Comparison of ENCODE assay signal across 18 cellular contexts in genomic region chr7:71868797-71869196, GRCh38.
DNase-seq lines count a peak whose midpoint lies in the region; ATAC-seq and TF ChIP-seq lines count a peak whose summit lies in the region.
"Had no signal": no experiment of that assay in that cellular context is flagged by ENCODE, and none has a peak within 500 bp of the region (broad histone marks: within the 10 kb centered on the region; RNA-seq: fewer than 3 reads in every experiment).

No MANE protein-coding gene starts in this region.

- DNase-seq in DMS 273 (lab: John Stamatoyannopoulos, UW; ENCODE audit: unreplicated experiment) = peak; percentile 14
- DNase-seq in DMS 273 treated with DMSO at 0.1 percent for 48 hours (lab: John Stamatoyannopoulos, UW) = no peak
- DNase-seq in NCI-H2029 (lab: John Stamatoyannopoulos, UW) = peak; percentile 36
- peak; percentile 12 for DNase-seq in mammary epithelial cell
- DNase-seq in osteoblast (ENCODE audit: insufficient read length, low spot score, missing footprints) = peak; percentile 76
- DNase-seq in 8988T = no peak
- no peak for DNase-seq in stimulated activated naive B cell treated with anti-CD40 and anti-IgM and Interleukin-4, amounts not matched to agents 10 μg/mL and 1 μg/mL and 100 μg/mL, for 72 hours
- DNase-seq: activated CD4-positive, alpha-beta T cell treated with anti-CD3 and anti-CD28 coated beads, Interleukin-2, amount 50 U/mL, for 1 hour; activated naive CD4-positive, alpha-beta T cell treated with anti-CD3 and anti-CD28 coated beads, Interleukin-2, amount 50 U/mL, for 16 hours; dermis blood vessel endothelial cell; GF-D8; NCI-H345; stimulated activated CD4-positive, alpha-beta T cell treated with anti-CD3 and anti-CD28 coated beads, Interleukin-2, amount 100 ng/mL, for 24 hours; stimulated activated naive CD8-positive, alpha-beta T cell treated with anti-CD3 and anti-CD28 coated beads, Interleukin-15, Interleukin-2, amounts not matched to agents 100 U/mL and 50 U/mL, for 24 hours had no signal

- no peaks in the 10 kb centered on the region for H4K20me1 ChIP-seq in mammary epithelial cell (ENCODE audit: insufficient read depth, low read length)
- H4K20me1 ChIP-seq in osteoblast (ENCODE audit: insufficient read depth, low read length) = no peaks in the 10 kb centered on the region

- no peaks in the 10 kb centered on the region for H3K4me1 Mint-ChIP-seq in stimulated activated naive B cell treated with anti-CD40 and anti-IgM and Interleukin-4, amounts not matched to agents 10 μg/mL and 1 μg/mL and 100 μg/mL, for 72 hours

- H2AFZ ChIP-seq in mammary epithelial cell (ENCODE audit: low read depth, low read length) (no peak overlapping the region), osteoblast (ENCODE audit: low read length) (peak overlapping the region; percentile 88)
- H2AFZ ChIP-seq: parathyroid adenoma had no signal

- H3K4me3 ChIP-seq in mammary epithelial cell (replicated peaks in 1 of 3; ENCODE audit: insufficient read depth in 1 of 3, low read depth in 2 of 3, low read length in 3 of 3) (no peak overlapping the region), osteoblast (ENCODE audit: insufficient read depth, low read length) (no peak overlapping the region)
- H3K4me3 ChIP-seq: lung had no signal

- WGBS in mammary epithelial cell (ENCODE audit: low coverage, missing lambda C conversion rate) = 100% methylated on average over 1 of the region's 1 CpG

- no peak overlapping the region for H3K9ac ChIP-seq in mammary epithelial cell (ENCODE audit: insufficient read depth, low read length)
- H3K9ac ChIP-seq: parathyroid adenoma had no signal

- intact Hi-C loops in mammary epithelial cell (cut with micrococcal nuclease) = no loop called here

- no peak overlapping the region for H3K4me2 ChIP-seq in mammary epithelial cell (ENCODE audit: insufficient read depth, low read depth, low read length)
- H3K4me2 ChIP-seq in osteoblast (ENCODE audit: insufficient read depth, low read length) = peak overlapping the region; percentile 44

- in situ Hi-C loops in mammary epithelial cell (cut with MboI; ENCODE audit: low sequenced_read_pairs in 2 of 2) = no loop called here

- TF ChIP-seq CTCF in mammary epithelial cell (conservative IDR thresholded peaks at IDR 0.05 in 1 of 2, IDR thresholded peaks at IDR 0.05 in 1 of 2; ENCODE audit: extremely low read depth in 1 of 2, insufficient read depth in 1 of 2, low read depth in 1 of 2, low read length in 2 of 2) (no peak), osteoblast (IDR thresholded peaks at IDR 0.05; ENCODE audit: extremely low read depth, low read depth, low read length) (no peak)

- CTCF ChIA-PET in mammary epithelial cell (lab: Charles Lee; ENCODE audit: low non-redundant PET) = no interaction called here

- dilution Hi-C loops in mammary epithelial cell (cut with HindIII; ENCODE audit: low sequenced_read_pairs) = no loop called here

- H3K4me1 ChIP-seq in mammary epithelial cell (ENCODE audit: insufficient read depth, low read length) = no peaks in the 10 kb centered on the region
- no peaks in the 10 kb centered on the region for H3K4me1 ChIP-seq in osteoblast (ENCODE audit: insufficient read depth, low read length)
- H3K4me1 ChIP-seq: parathyroid adenoma had no signal

- H3K9me3 ChIP-seq in mammary epithelial cell (replicated peaks; ENCODE audit: insufficient read depth, low read length) = peaks cover 15% of the 10 kb centered on the region
- no peaks in the 10 kb centered on the region for H3K9me3 ChIP-seq in osteoblast (ENCODE audit: low read depth, low read length)

- no peaks in the 10 kb centered on the region for H3K27me3 Mint-ChIP-seq in stimulated activated naive B cell treated with anti-CD40 and anti-IgM and Interleukin-4, amounts not matched to agents 10 μg/mL and 1 μg/mL and 100 μg/mL, for 72 hours

- H3K36me3 Mint-ChIP-seq in stimulated activated naive B cell treated with anti-CD40 and anti-IgM and Interleukin-4, amounts not matched to agents 10 μg/mL and 1 μg/mL and 100 μg/mL, for 72 hours = no peaks in the 10 kb centered on the region

- no peak for ATAC-seq in stimulated activated naive B cell treated with anti-CD40 and anti-IgM and Interleukin-4, amounts not matched to agents 10 μg/mL and 1 μg/mL and 100 μg/mL, for 72 hours (replicated peaks)
- no peak for ATAC-seq in HG03139 (IDR thresholded peaks at IDR 0.05; ENCODE audit: unreplicated experiment)
- ATAC-seq: stimulated activated naive CD8-positive, alpha-beta T cell treated with anti-CD3 and anti-CD28 coated beads, Interleukin-15, Interleukin-2, amounts not matched to agents 100 U/mL and 50 U/mL, for 24 hours had no signal

- H3K36me3 ChIP-seq in mammary epithelial cell (ENCODE audit: insufficient read depth, low read length) = no peaks in the 10 kb centered on the region
- H3K36me3 ChIP-seq in osteoblast (ENCODE audit: insufficient read depth, low read length) = no peaks in the 10 kb centered on the region

- H3K27ac ChIP-seq in mammary epithelial cell (ENCODE audit: insufficient read depth, low read depth, low read length) (no peak overlapping the region), osteoblast (ENCODE audit: low read depth, low read length) (no peak overlapping the region)
- H3K27ac ChIP-seq: 22Rv1, parathyroid adenoma had no signal

- no peak overlapping the region for H3K4me3 Mint-ChIP-seq in stimulated activated naive B cell treated with anti-CD40 and anti-IgM and Interleukin-4, amounts not matched to agents 10 μg/mL and 1 μg/mL and 100 μg/mL, for 72 hours

- peaks cover 1 to 7% of the 10 kb centered on the region in 2 donors for H3K9me3 Mint-ChIP-seq in stimulated activated naive B cell treated with anti-CD40 and anti-IgM and Interleukin-4, amounts not matched to agents 10 μg/mL and 1 μg/mL and 100 μg/mL, for 72 hours

- H3K27ac Mint-ChIP-seq in stimulated activated naive B cell treated with anti-CD40 and anti-IgM and Interleukin-4, amounts not matched to agents 10 μg/mL and 1 μg/mL and 100 μg/mL, for 72 hours = no peak overlapping the region

- BruUV-seq in mammary epithelial cell (replicated peaks; lab: Mats Ljungman, UMichigan) = no TSS peak

- H3K27me3 ChIP-seq in mammary epithelial cell (ENCODE audit: insufficient read depth, low read length) = no peaks in the 10 kb centered on the region
- no peaks in the 10 kb centered on the region for H3K27me3 ChIP-seq in osteoblast (ENCODE audit: insufficient read depth, low read length)

- no peaks in the 10 kb centered on the region for H3K79me2 ChIP-seq in mammary epithelial cell (ENCODE audit: insufficient read depth, low read length)
- no peaks in the 10 kb centered on the region for H3K79me2 ChIP-seq in osteoblast (ENCODE audit: insufficient read depth, low read length)
- H3K79me2 ChIP-seq: parathyroid adenoma had no signal

Comparison
In these comparisons a context has a peak if more than half of its experiments do, and no peak if none do; other contexts are left out.
1. DNase-seq: peak in DMS 273 (single experiment), NCI-H2029 (single experiment), mammary epithelial cell (single experiment) and osteoblast (single experiment); none in DMS 273 treated with DMSO at 0.1 percent for 48 hours (single experiment), 8988T (single experiment) and stimulated activated naive B cell treated with anti-CD40 and anti-IgM and Interleukin-4, amounts not matched to agents 10 μg/mL and 1 μg/mL and 100 μg/mL, for 72 hours (single experiment).